ENCODE assay signal across 1 cellular context in the genomic region with DNA sequence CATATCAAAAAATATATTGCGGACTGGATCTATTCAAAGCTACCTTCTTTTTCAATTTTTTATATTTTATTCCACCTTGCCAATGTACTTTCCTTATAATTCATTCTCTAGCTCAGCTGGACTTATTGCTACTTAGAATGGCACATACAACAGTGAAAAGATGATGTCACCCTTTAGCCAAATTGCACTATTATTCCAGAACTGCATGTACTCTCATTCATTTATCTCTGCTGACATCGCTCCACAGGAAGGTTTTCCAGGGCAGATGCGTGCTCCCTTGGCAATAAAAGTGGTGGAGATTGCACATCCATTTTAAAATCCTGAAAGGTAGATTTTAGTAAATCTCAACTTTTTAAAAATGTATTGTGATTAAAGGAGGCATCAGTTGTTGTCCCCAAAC.
TF ChIP-seq lines count a peak whose summit lies in the region.

No MANE protein-coding gene starts in this region.

TF ChIP-seq in K562, 482 proteins besides CTCF, POLR2A, EP300 and RAD21 (continued from another document):
- TF ChIP-seq, protein P1, sequence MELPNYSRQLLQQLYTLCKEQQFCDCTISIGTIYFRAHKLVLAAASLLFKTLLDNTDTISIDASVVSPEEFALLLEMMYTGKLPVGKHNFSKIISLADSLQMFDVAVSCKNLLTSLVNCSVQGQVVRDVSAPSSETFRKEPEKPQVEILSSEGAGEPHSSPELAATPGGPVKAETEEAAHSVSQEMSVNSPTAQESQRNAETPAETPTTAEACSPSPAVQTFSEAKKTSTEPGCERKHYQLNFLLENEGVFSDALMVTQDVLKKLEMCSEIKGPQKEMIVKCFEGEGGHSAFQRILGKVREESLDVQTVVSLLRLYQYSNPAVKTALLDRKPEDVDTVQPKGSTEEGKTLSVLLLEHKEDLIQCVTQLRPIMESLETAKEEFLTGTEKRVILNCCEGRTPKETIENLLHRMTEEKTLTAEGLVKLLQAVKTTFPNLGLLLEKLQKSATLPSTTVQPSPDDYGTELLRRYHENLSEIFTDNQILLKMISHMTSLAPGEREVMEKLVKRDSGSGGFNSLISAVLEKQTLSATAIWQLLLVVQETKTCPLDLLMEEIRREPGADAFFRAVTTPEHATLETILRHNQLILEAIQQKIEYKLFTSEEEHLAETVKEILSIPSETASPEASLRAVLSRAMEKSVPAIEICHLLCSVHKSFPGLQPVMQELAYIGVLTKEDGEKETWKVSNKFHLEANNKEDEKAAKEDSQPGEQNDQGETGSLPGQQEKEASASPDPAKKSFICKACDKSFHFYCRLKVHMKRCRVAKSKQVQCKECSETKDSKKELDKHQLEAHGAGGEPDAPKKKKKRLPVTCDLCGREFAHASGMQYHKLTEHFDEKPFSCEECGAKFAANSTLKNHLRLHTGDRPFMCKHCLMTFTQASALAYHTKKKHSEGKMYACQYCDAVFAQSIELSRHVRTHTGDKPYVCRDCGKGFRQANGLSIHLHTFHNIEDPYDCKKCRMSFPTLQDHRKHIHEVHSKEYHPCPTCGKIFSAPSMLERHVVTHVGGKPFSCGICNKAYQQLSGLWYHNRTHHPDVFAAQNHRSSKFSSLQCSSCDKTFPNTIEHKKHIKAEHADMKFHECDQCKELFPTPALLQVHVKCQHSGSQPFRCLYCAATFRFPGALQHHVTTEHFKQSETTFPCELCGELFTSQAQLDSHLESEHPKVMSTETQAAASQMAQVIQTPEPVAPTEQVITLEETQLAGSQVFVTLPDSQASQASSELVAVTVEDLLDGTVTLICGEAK (IDR thresholded peaks at IDR 0.05), result no peak
- TF ChIP-seq, protein P1 (CRISPR knock-in tag; IDR thresholded peaks at IDR 0.05), result no peak
